In the genomic region with DNA sequence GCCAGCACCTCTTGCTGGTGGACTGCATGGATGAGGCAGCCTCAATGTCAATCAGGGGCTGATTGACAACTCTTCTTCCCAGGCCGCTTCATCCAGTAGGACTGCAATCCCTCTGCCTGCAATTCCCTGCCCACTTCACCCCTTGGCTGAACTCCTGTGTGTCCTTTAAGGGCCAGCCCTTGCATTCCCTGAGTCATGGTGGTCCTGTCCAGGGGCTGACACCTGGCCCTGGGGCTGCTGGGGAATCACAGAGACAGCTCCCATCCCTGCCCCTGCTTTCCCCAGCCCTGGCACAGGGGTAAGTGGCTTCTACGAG, we compare ENCODE assay signal across 20 cellular contexts. TPM values are rescaled to one million over a fixed set of nuclear protein-coding genes. Genes with fewer than 3 reads are reported as not detected.
"Had no signal": no experiment of that assay in that cellular context is flagged by ENCODE, and none has a peak within 500 bp of the region (broad histone marks: within the 10 kb centered on the region; RNA-seq: fewer than 3 reads in every experiment).

No MANE protein-coding gene starts in this region.

- ATAC-seq: activated CD4-positive, alpha-beta T cell treated with anti-CD3 and anti-CD28 coated beads for 36 hours; esophagus mucosa; pancreas had no signal

- H3K27ac ChIP-seq: adrenal gland, colonic mucosa, neural progenitor cell, pancreas, SK-N-MC, VCaP had no signal

- H3K27ac Mint-ChIP-seq: activated CD4-positive, alpha-beta memory T cell treated with anti-CD3 and anti-CD28 coated beads for 36 hours; activated CD4-positive, alpha-beta T cell treated with anti-CD3 and anti-CD28 coated beads for 36 hours; neural progenitor cell; type B pancreatic cell had no signal

- H3K27me3 ChIP-seq: adrenal gland, colonic mucosa, neural progenitor cell, pancreas had no signal

- H3K4me3 Mint-ChIP-seq: activated CD4-positive, alpha-beta memory T cell treated with anti-CD3 and anti-CD28 coated beads for 36 hours; activated CD4-positive, alpha-beta T cell treated with anti-CD3 and anti-CD28 coated beads for 36 hours; neural progenitor cell; type B pancreatic cell had no signal

- H3K27me3 Mint-ChIP-seq: activated CD4-positive, alpha-beta memory T cell treated with anti-CD3 and anti-CD28 coated beads for 36 hours; activated CD4-positive, alpha-beta T cell treated with anti-CD3 and anti-CD28 coated beads for 36 hours had no signal

- H3K36me3 ChIP-seq: adrenal gland, colonic mucosa, neural progenitor cell, pancreas had no signal

- H3K4me1 ChIP-seq: pancreas had no signal

- H3K36me3 Mint-ChIP-seq: activated CD4-positive, alpha-beta memory T cell treated with anti-CD3 and anti-CD28 coated beads for 36 hours; neural progenitor cell; type B pancreatic cell had no signal

- H3K9me3 ChIP-seq: adrenal gland, colonic mucosa, pancreas had no signal

- H3K4me3 ChIP-seq: adrenal gland, colonic mucosa, lung, neural progenitor cell, pancreas, SK-N-MC had no signal

- DNase-seq: activated naive CD4-positive, alpha-beta T cell treated with Interleukin-2 at 50 U/mL for 16 hours; hypothalamus; kidney glomerular epithelial cell; midbrain; stimulated activated CD4-positive, alpha-beta T cell treated with anti-CD3 and anti-CD28 coated beads, Interleukin-15, amount 100 ng/mL, for 24 hours; stimulated activated CD4-positive, alpha-beta T cell treated with anti-CD3 and anti-CD28 coated beads, Interleukin-4, amount 100 ng/mL, for 24 hours; stimulated activated naive CD4-positive, alpha-beta T cell had no signal

- H3K9me3 Mint-ChIP-seq: activated CD4-positive, alpha-beta memory T cell treated with anti-CD3 and anti-CD28 coated beads for 36 hours; neural progenitor cell; type B pancreatic cell had no signal

- H3K4me1 Mint-ChIP-seq: activated CD4-positive, alpha-beta T cell treated with anti-CD3 and anti-CD28 coated beads for 36 hours had no signal

RNA-seq across cellular contexts. Expression of gene EPS8L3, which starts 4.6 kb away (rescaled TPM):
- total RNA-seq: activated CD4-positive, alpha-beta memory T cell treated with anti-CD3 and anti-CD28 coated beads for 36 hours; activated CD4-positive, alpha-beta T cell treated with anti-CD3 and anti-CD28 coated beads for 36 hours; esophagus mucosa; myocyte; skeletal muscle tissue had no signal

RNA-seq across cellular contexts. Expression of gene GSTM5, which starts 56.2 kb away (rescaled TPM):
- total RNA-seq: activated CD4-positive, alpha-beta memory T cell treated with anti-CD3 and anti-CD28 coated beads for 36 hours; myocyte had no signal
